ENCODE assay signal across 1 cellular context in the genomic region with DNA sequence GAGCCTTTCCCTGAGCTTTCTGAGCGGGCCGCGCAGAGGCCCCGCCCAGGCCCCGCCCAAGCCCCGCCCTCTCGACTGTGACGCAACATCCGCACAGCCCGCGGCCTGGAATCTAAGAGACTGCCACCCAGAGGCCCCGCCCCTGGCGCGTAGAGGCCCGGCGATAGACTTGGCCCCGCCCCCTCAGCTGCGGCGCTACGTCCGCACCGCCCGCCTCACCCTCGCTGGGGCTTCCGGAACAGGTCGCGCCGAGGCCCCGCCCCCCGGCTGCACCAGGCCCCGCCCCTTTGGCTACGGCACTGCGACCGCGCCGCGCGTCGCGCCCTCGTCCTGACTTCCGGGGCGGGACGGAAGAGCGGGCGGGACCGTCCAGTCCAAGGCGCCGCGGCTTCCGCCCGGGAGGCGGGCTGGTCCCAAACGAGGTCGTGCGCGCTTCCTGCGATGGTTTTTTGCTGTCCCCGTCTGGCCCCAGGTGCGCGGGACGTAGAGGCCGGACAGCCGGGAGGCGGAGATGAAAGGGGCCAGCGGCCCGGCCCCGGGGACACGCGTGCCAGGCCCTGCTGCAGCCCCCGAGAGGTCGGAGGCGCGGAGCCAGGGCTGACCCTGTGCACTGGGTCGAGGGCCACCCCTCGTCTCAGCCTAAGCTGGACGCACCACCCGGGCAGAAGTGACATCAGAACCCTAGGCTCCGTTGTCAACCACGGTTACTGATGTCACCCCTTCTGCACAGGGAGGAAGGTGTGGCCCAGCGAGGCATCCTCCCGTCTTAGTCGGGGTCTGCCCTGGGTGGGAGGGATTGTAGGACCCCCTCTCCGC.
TF ChIP-seq lines count a peak whose summit lies in the region.

No MANE protein-coding gene starts in this region.

TF ChIP-seq in GM12878, 131 proteins besides CTCF, POLR2A, EP300 and RAD21 (continued from another document and continues in another):
- TF ChIP-seq, protein P1, sequence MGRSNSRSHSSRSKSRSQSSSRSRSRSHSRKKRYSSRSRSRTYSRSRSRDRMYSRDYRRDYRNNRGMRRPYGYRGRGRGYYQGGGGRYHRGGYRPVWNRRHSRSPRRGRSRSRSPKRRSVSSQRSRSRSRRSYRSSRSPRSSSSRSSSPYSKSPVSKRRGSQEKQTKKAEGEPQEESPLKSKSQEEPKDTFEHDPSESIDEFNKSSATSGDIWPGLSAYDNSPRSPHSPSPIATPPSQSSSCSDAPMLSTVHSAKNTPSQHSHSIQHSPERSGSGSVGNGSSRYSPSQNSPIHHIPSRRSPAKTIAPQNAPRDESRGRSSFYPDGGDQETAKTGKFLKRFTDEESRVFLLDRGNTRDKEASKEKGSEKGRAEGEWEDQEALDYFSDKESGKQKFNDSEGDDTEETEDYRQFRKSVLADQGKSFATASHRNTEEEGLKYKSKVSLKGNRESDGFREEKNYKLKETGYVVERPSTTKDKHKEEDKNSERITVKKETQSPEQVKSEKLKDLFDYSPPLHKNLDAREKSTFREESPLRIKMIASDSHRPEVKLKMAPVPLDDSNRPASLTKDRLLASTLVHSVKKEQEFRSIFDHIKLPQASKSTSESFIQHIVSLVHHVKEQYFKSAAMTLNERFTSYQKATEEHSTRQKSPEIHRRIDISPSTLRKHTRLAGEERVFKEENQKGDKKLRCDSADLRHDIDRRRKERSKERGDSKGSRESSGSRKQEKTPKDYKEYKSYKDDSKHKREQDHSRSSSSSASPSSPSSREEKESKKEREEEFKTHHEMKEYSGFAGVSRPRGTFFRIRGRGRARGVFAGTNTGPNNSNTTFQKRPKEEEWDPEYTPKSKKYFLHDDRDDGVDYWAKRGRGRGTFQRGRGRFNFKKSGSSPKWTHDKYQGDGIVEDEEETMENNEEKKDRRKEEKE (IDR thresholded peaks at IDR 0.05), result no peak
- TF ChIP-seq TCF12 (IDR thresholded peaks at IDR 0.05; ENCODE audit: low read depth, low read length) (no peak), NBN (IDR thresholded peaks at IDR 0.05) (no peak), BMI1 (IDR thresholded peaks at IDR 0.05; ENCODE audit: borderline replicate concordance) (no peak), GATAD2B (conservative IDR thresholded peaks at IDR 0.05; ENCODE audit: low read depth) (peak; percentile 77; the same call in 1 of the 2 replicates), REST (IDR thresholded peaks at IDR 0.05; ENCODE audit: low read depth, low read length) (no peak), MXI1 (IDR thresholded peaks at IDR 0.05; ENCODE audit: low read depth, low read length) (peak; percentile 83), SUZ12 (IDR thresholded peaks at IDR 0.05; ENCODE audit: unreplicated experiment) (no peak), BACH1 (IDR thresholded peaks at IDR 0.05; ENCODE audit: borderline replicate concordance) (no peak), ZNF384 (IDR thresholded peaks at IDR 0.05; ENCODE audit: borderline replicate concordance, low read depth, low read length) (no peak), SMAD1 (IDR thresholded peaks at IDR 0.05; ENCODE audit: low read depth, partially characterized antibody) (no peak), CHD2 (IDR thresholded peaks at IDR 0.05; ENCODE audit: borderline replicate concordance, low read depth, low read length) (no peak; the same call in 1 of the 2 replicates), ZNF592 (IDR thresholded peaks at IDR 0.05) (no peak), ZNF207 (IDR thresholded peaks at IDR 0.05; ENCODE audit: borderline replicate concordance) (no peak), HDAC2 (IDR thresholded peaks at IDR 0.05) (no peak), ZNF217 (IDR thresholded peaks at IDR 0.05) (no peak), JUNB (IDR thresholded peaks at IDR 0.05) (no peak), USF2 (IDR thresholded peaks at IDR 0.05; ENCODE audit: borderline replicate concordance, low read depth, low read length) (no peak), POLR2AphosphoS5 (IDR thresholded peaks at IDR 0.05; ENCODE audit: low read length) (peak; percentile 74), CBFB (IDR thresholded peaks at IDR 0.05; ENCODE audit: low read depth) (no peak), SRF (IDR thresholded peaks at IDR 0.05; ENCODE audit: low read depth in 2 of 2, low read length in 2 of 2) (peak; percentile 61 to 93), RAD51 (IDR thresholded peaks at IDR 0.05) (no peak), SMAD5 (IDR thresholded peaks at IDR 0.05; ENCODE audit: low read depth) (0 out of 2 replicates have a peak, but pooled peaks have one; percentile 60), RB1 (IDR thresholded peaks at IDR 0.05; ENCODE audit: borderline replicate concordance) (peak; percentile 36; the same call in 1 of the 2 replicates), HDAC6 (IDR thresholded peaks at IDR 0.05; ENCODE audit: unreplicated experiment) (no peak), EED (IDR thresholded peaks at IDR 0.05; ENCODE audit: low read depth) (no peak), PAX5 (IDR thresholded peaks at IDR 0.05; ENCODE audit: borderline replicate concordance, low read depth, low read length) (no peak), NKRF (conservative IDR thresholded peaks at IDR 0.05) (peak; percentile 75), ZBTB33 (IDR thresholded peaks at IDR 0.05) (no peak), PBX3 (IDR thresholded peaks at IDR 0.05; ENCODE audit: insufficient replicate concordance, low read depth, low read length) (no peak), TAF1 (IDR thresholded peaks at IDR 0.05; ENCODE audit: borderline replicate concordance, low read depth, low read length) (peak; percentile 63; the same call in 1 of the 2 replicates), DPF2 (IDR thresholded peaks at IDR 0.05) (0 out of 2 replicates have a peak, but pooled peaks have one; percentile 15), SMARCA5 (IDR thresholded peaks at IDR 0.05) (no peak), STAT1 (conservative IDR thresholded peaks at IDR 0.05) (0 out of 2 replicates have a peak, but pooled peaks have one; percentile 48)
- TF ChIP-seq, protein P2, sequence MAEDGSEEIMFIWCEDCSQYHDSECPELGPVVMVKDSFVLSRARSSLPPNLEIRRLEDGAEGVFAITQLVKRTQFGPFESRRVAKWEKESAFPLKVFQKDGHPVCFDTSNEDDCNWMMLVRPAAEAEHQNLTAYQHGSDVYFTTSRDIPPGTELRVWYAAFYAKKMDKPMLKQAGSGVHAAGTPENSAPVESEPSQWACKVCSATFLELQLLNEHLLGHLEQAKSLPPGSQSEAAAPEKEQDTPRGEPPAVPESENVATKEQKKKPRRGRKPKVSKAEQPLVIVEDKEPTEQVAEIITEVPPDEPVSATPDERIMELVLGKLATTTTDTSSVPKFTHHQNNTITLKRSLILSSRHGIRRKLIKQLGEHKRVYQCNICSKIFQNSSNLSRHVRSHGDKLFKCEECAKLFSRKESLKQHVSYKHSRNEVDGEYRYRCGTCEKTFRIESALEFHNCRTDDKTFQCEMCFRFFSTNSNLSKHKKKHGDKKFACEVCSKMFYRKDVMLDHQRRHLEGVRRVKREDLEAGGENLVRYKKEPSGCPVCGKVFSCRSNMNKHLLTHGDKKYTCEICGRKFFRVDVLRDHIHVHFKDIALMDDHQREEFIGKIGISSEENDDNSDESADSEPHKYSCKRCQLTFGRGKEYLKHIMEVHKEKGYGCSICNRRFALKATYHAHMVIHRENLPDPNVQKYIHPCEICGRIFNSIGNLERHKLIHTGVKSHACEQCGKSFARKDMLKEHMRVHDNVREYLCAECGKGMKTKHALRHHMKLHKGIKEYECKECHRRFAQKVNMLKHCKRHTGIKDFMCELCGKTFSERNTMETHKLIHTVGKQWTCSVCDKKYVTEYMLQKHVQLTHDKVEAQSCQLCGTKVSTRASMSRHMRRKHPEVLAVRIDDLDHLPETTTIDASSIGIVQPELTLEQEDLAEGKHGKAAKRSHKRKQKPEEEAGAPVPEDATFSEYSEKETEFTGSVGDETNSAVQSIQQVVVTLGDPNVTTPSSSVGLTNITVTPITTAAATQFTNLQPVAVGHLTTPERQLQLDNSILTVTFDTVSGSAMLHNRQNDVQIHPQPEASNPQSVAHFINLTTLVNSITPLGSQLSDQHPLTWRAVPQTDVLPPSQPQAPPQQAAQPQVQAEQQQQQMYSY (CRISPR knock-in tag; IDR thresholded peaks at IDR 0.05), result no peak
